ENCODE assay signal across 19 cellular contexts in genomic region chr1:243271990-243272389, GRCh38. TPM values are rescaled to one million over a fixed set of nuclear protein-coding genes. Genes with fewer than 3 reads are reported as not detected.
DNase-seq lines count a peak whose midpoint lies in the region; ATAC-seq and TF ChIP-seq lines count a peak whose summit lies in the region.
"Had no signal": no experiment of that assay in that cellular context is flagged by ENCODE, and none has a peak within 500 bp of the region (broad histone marks: within the 10 kb centered on the region; RNA-seq: fewer than 3 reads in every experiment).

No MANE protein-coding gene starts in this region.

- H3K4me3 ChIP-seq in adipocyte (ENCODE audit: low read length) (no peak overlapping the region), smooth muscle cell (no peak overlapping the region)
- H3K4me3 ChIP-seq: GM23338 had no signal

- H3K27ac ChIP-seq in foreskin keratinocyte (peak overlapping the region; percentile 16), smooth muscle cell (ENCODE audit: low read depth) (peak overlapping the region; percentile 83)
- H3K27ac ChIP-seq: KMS-11 had no signal

- H3K4me1 ChIP-seq in adipocyte (ENCODE audit: control insufficient read depth, insufficient read depth, low read length) (peaks cover 46% of the 10 kb centered on the region), foreskin keratinocyte (peaks cover 23% of the 10 kb centered on the region), smooth muscle cell (ENCODE audit: low read depth) (peaks cover 41% of the 10 kb centered on the region)

- H3K9ac ChIP-seq in adipocyte (ENCODE audit: low read length) (peak overlapping the region; percentile 12), smooth muscle cell (ENCODE audit: low read depth) (peak overlapping the region; percentile 35)
- H3K9ac ChIP-seq: KMS-11 had no signal

- H3K9me3 ChIP-seq in adipocyte (ENCODE audit: control insufficient read depth, low read length) (no peaks in the 10 kb centered on the region), smooth muscle cell (replicated peaks; ENCODE audit: low read depth) (no peaks in the 10 kb centered on the region)

- WGBS in smooth muscle cell (ENCODE audit: low lambda C conversion rate), result 16% methylated on average over 1 of the region's 1 CpG

- no peak overlapping the region for H2AFZ ChIP-seq in smooth muscle cell (ENCODE audit: low read depth)
- H2AFZ ChIP-seq: GM23338 had no signal

- H3K4me2 ChIP-seq in smooth muscle cell, result peak overlapping the region; percentile 62
- H3K4me2 ChIP-seq: GM23338, KMS-11 had no signal

- no peaks in the 10 kb centered on the region for H4K20me1 ChIP-seq in smooth muscle cell (ENCODE audit: low read depth)

- no peak for TF ChIP-seq CTCF in foreskin keratinocyte (conservative IDR thresholded peaks at IDR 0.05)
- no peak for TF ChIP-seq CTCF in smooth muscle cell (IDR thresholded peaks at IDR 0.05; ENCODE audit: borderline replicate concordance, insufficient read depth, poor library complexity, severe bottlenecking)

- peaks cover 21% of the 10 kb centered on the region for H3K79me2 ChIP-seq in smooth muscle cell (ENCODE audit: low read depth)

- H3K36me3 ChIP-seq in adipocyte (ENCODE audit: control insufficient read depth, insufficient read depth, low read length, severe bottlenecking) (peaks cover 43% of the 10 kb centered on the region), smooth muscle cell (ENCODE audit: low read depth) (peaks cover 1% of the 10 kb centered on the region)

- H3F3A ChIP-seq in smooth muscle cell (ENCODE audit: low read depth), result peaks cover 36% of the 10 kb centered on the region

- DNase-seq in EL (peak; percentile 40), adipocyte (ENCODE audit: low read depth) (no peak), foreskin keratinocyte (no peak), smooth muscle cell (lab: John Stamatoyannopoulos, UW; ENCODE audit: unreplicated experiment) (no peak), UCSD-AML1 (lab: John Stamatoyannopoulos, UW; ENCODE audit: unreplicated experiment) (no peak)
- no peak for DNase-seq in stimulated activated naive CD4-positive, alpha-beta T cell (lab: John Stamatoyannopoulos, UW)
- DNase-seq in stimulated activated CD4-positive, alpha-beta T cell treated with anti-CD3 and anti-CD28 coated beads, Interleukin-12 subunit alpha, Interleukin-12 subunit beta, amount 100 ng/mL, for 4 hours, result no peak
- DNase-seq: ACHN, C1 segment of cervical spinal cord, DND-41, GF-D8, HCEC 1CT, MV-4-11, NCI-H187, NCI-H2107, NCI-H345, NCI-H524 treated with DMSO at 0.1 percent for 48 hours had no signal

- H3K27me3 ChIP-seq in adipocyte (replicated peaks; ENCODE audit: control insufficient read depth, insufficient read depth, low read length) (no peaks in the 10 kb centered on the region), foreskin keratinocyte (no peaks in the 10 kb centered on the region), smooth muscle cell (ENCODE audit: low read depth) (no peaks in the 10 kb centered on the region)

- no peak for ATAC-seq in foreskin keratinocyte
- ATAC-seq: GM23338 had no signal

RNA-seq across cellular contexts. Expression of gene SDCCAG8, which starts 16.1 kb away (rescaled TPM):
- total RNA-seq in foreskin keratinocyte, result 38.8 and 46.4 TPM in 2 replicates
- polyA plus RNA-seq in foreskin keratinocyte, result 46.1 and 56.6 TPM in 2 replicates
- total RNA-seq in smooth muscle cell, result 32.5 and 33.4 TPM in 2 replicates
- 30.9 and 33.0 TPM in 2 replicates for polyA plus RNA-seq in smooth muscle cell

RNA-seq across cellular contexts. Expression of gene CEP170, which starts 16.9 kb away (rescaled TPM):
- total RNA-seq in foreskin keratinocyte (49.3 and 59.3 TPM in 2 replicates), smooth muscle cell (145 and 175 TPM in 2 replicates)
- polyA plus RNA-seq in foreskin keratinocyte (11.6 and 12.0 TPM in 2 replicates), smooth muscle cell (50.3 and 76.0 TPM in 2 replicates)
